15 cellular contexts compared by ENCODE assay signal in the genomic region with DNA sequence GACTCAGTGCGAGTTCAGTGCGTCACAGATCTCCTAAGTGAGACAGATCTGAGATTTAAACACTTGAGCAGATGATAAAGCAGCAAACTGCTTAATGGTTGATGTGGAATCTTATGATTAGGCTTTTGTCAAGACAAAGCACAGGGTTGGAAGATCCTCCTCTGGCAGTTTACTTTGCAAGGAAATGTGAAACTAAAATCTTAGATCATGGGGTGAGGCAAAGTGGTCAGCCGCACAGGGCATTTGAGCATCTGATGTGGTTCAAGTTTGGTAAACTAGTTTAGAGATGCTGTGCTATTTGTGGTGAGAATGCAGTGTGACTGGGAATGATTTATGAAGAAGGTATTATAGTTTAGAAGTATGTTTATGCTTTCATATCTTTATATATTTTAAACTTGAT.
DNase-seq lines count a peak whose midpoint lies in the region; ATAC-seq and TF ChIP-seq lines count a peak whose summit lies in the region.
"Had no signal": no experiment of that assay in that cellular context is flagged by ENCODE, and none has a peak within 500 bp of the region (broad histone marks: within the 10 kb centered on the region; RNA-seq: fewer than 3 reads in every experiment).

No MANE protein-coding gene starts in this region.

- H3K9me3 ChIP-seq in endocrine pancreas (ENCODE audit: control insufficient read depth, low read length) (no peaks in the 10 kb centered on the region), esophagus muscularis mucosa (no peaks in the 10 kb centered on the region)
- H3K9me3 ChIP-seq: Caco-2, esophagus squamous epithelium, ovary, tibial artery had no signal

- no peak for TF ChIP-seq POLR2A in esophagus muscularis mucosa (IDR thresholded peaks at IDR 0.05; ENCODE audit: low read depth)

- 71% methylated on average over 3 of the region's 3 CpGs for WGBS in esophagus muscularis mucosa

- H3K27ac ChIP-seq in esophagus muscularis mucosa (replicated peaks in 1 of 4), result no peak overlapping the region
- H3K27ac ChIP-seq: coronary artery, esophagus squamous epithelium, ovary, tibial artery had no signal

- no peak overlapping the region for H3K9ac ChIP-seq in endocrine pancreas (ENCODE audit: control insufficient read depth, insufficient read depth, low read length)

- TF ChIP-seq CTCF in esophagus muscularis mucosa (IDR thresholded peaks at IDR 0.05), result no peak

- H3K4me1 ChIP-seq in endocrine pancreas (ENCODE audit: control insufficient read depth, insufficient read depth, low read length) (peaks cover 15% of the 10 kb centered on the region), esophagus muscularis mucosa (no peaks in the 10 kb centered on the region)
- H3K4me1 ChIP-seq: Caco-2, esophagus squamous epithelium had no signal

- DNase-seq in NCI-H510A treated with DMSO at 0.1 percent for 48 hours (lab: John Stamatoyannopoulos, UW) (peak; percentile 63), NCI-H510A (lab: John Stamatoyannopoulos, UW) (no peak), NCI-H2227 treated with DMSO at 0.1 percent for 48 hours (lab: John Stamatoyannopoulos, UW) (peak; percentile 80), retina (peak; percentile 54), esophagus muscularis mucosa (ENCODE audit: extremely low spot score) (no peak)
- DNase-seq: Caco-2; esophagus squamous epithelium; NCI-H1694; ovary; stimulated activated CD4-positive, alpha-beta T cell treated with anti-CD3 and anti-CD28 coated beads, Interleukin-15, amount 100 ng/mL, for 24 hours; tibial artery had no signal

- H3K27me3 ChIP-seq in endocrine pancreas (ENCODE audit: control insufficient read depth, insufficient read depth, low read length), result no peaks in the 10 kb centered on the region
- no peaks in the 10 kb centered on the region for H3K27me3 ChIP-seq in esophagus muscularis mucosa
- H3K27me3 ChIP-seq: esophagus squamous epithelium, ovary, tibial artery had no signal

- TF ChIP-seq EP300 in esophagus muscularis mucosa (IDR thresholded peaks at IDR 0.05), result no peak

- H3K36me3 ChIP-seq in endocrine pancreas (ENCODE audit: control insufficient read depth, insufficient read depth, low read length) (no peaks in the 10 kb centered on the region), esophagus muscularis mucosa (no peaks in the 10 kb centered on the region)
- H3K36me3 ChIP-seq: esophagus squamous epithelium, ovary, tibial artery had no signal

- intact Hi-C loops in esophagus muscularis mucosa (cut with DNase I), result no loop called here

- H3K4me3 ChIP-seq in endocrine pancreas (ENCODE audit: control insufficient read depth, insufficient read depth, low read length), result peak overlapping the region; percentile 63
- no peak overlapping the region for H3K4me3 ChIP-seq in esophagus muscularis mucosa
- H3K4me3 ChIP-seq: coronary artery, esophagus squamous epithelium, ovary, tibial artery had no signal

- ATAC-seq in SK-N-SH treated with all-trans-retinoic acid at 6 μM for 48 hours (no peak), GM21717 (IDR thresholded peaks at IDR 0.05; ENCODE audit: unreplicated experiment) (no peak)

TF ChIP-seq in SK-N-SH treated with all-trans-retinoic acid at 6 μM for 48 hours, 23 proteins besides CTCF, POLR2A, EP300 and RAD21:
- TF ChIP-seq SNAI2 (CRISPR knock-in tag; IDR thresholded peaks at IDR 0.05), result no peak
- TF ChIP-seq, protein P1, sequence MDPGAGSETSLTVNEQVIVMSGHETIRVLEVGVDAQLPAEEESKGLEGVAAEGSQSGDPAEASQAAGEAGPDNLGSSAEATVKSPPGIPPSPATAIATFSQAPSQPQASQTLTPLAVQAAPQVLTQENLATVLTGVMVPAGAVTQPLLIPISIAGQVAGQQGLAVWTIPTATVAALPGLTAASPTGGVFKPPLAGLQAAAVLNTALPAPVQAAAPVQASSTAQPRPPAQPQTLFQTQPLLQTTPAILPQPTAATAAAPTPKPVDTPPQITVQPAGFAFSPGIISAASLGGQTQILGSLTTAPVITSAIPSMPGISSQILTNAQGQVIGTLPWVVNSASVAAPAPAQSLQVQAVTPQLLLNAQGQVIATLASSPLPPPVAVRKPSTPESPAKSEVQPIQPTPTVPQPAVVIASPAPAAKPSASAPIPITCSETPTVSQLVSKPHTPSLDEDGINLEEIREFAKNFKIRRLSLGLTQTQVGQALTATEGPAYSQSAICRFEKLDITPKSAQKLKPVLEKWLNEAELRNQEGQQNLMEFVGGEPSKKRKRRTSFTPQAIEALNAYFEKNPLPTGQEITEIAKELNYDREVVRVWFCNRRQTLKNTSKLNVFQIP (CRISPR knock-in tag; IDR thresholded peaks at IDR 0.05; ENCODE audit: borderline replicate concordance, low read depth), result no peak
- no peak for TF ChIP-seq ZNF565 (CRISPR knock-in tag; conservative IDR thresholded peaks at IDR 0.05; ENCODE audit: low read depth)
- no peak for TF ChIP-seq TSHZ2 (CRISPR knock-in tag; IDR thresholded peaks at IDR 0.05)

Comparison
In these comparisons a context has a peak if more than half of its experiments do, and no peak if none do; other contexts are left out.
1. DNase-seq: peak in NCI-H510A treated with DMSO at 0.1 percent for 48 hours (single experiment), NCI-H2227 treated with DMSO at 0.1 percent for 48 hours (single experiment) and retina (single experiment); none in NCI-H510A (single experiment) and esophagus muscularis mucosa (single experiment).